Comparison of ENCODE assay signal across 11 cellular contexts in the genomic region with DNA sequence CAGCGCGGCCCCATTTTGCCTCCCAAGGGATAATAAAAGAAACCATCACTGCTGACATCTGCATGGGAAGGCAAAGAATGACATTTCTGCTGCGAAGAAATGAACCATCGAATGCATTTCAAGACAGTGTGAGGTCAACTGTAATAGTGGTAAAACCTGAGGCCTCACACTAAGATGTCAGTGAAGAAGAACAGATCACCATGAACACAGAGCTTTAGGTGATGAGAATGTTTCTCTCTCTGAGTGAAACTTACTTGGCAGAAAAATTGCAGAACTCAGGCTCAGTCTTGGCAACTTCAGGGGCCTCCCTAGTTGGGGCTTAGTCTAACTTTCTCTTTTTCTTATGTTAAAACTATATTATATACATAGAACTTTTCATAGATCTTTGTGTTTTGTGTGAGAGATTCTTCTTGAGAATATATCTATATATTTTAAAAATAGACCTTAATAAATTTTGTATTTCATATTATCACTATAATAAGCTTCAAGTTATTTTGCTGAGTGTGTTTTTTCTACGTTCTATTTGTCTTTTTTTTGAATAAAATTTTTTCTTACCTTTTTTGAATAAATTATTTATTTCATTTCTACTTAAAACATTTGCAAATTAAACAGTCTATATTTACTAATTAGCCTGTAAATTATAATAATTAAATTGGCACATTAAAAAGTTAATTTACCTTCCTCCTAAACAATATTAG.
"Had no signal": no experiment of that assay in that cellular context is flagged by ENCODE, and none has a peak within 500 bp of the region (broad histone marks: within the 10 kb centered on the region; RNA-seq: fewer than 3 reads in every experiment).

No MANE protein-coding gene starts in this region.

- H3K4me3 Mint-ChIP-seq: activated naive CD8-positive, alpha-beta T cell treated with anti-CD3 and anti-CD28 coated beads, Interleukin-2, amount 10 ng/mL, durations not matched to agents 7 days and 5 days; activated T-cell treated with anti-CD3 and anti-CD28 coated beads, Interleukin-2, amount 50 U/mL, for 72 hours; mesothelial cell of epicardium; T-helper 2 cell treated with Interferon-gamma antibody and Interleukin-4, amounts not matched to agents 5 μg/mL and 100 μg/mL, for 36 hours had no signal

- H3K27ac ChIP-seq: skin epidermis, tibial artery had no signal

- H3K4me3 ChIP-seq: skin epidermis, tibial artery had no signal

- H3K27me3 ChIP-seq: tibial artery had no signal

- ATAC-seq: activated T-cell treated with anti-CD3 and anti-CD28 coated beads, Interleukin-2, amount 50 U/mL, for 72 hours had no signal

- H3K27ac Mint-ChIP-seq: activated naive CD8-positive, alpha-beta T cell treated with anti-CD3 and anti-CD28 coated beads, Interleukin-2, amount 10 ng/mL, durations not matched to agents 7 days and 5 days; activated T-cell treated with anti-CD3 and anti-CD28 coated beads, Interleukin-2, amount 50 U/mL, for 72 hours; mesothelial cell of epicardium; T-helper 2 cell treated with Interferon-gamma antibody and Interleukin-4, amounts not matched to agents 5 μg/mL and 100 μg/mL, for 36 hours had no signal

- H3K36me3 ChIP-seq: tibial artery had no signal

- DNase-seq: activated CD4-positive, alpha-beta T cell treated with anti-CD3 and anti-CD28 coated beads for 1 hour; activated CD4-positive, alpha-beta T cell treated with anti-CD3 and anti-CD28 coated beads, Interleukin-2, amount 50 U/mL, for 48 hours; activated naive CD8-positive, alpha-beta T cell treated with anti-CD3 and anti-CD28 coated beads, Interleukin-2, amount 10 ng/mL, durations not matched to agents 7 days and 5 days; activated T-cell treated with anti-CD3 and anti-CD28 coated beads, Interleukin-2, amount 50 U/mL, for 72 hours; kidney glomerular epithelial cell; retina; tibial artery had no signal

- H3K27me3 Mint-ChIP-seq: activated naive CD8-positive, alpha-beta T cell treated with anti-CD3 and anti-CD28 coated beads, Interleukin-2, amount 10 ng/mL, durations not matched to agents 7 days and 5 days had no signal

- FAIRE-seq: astrocyte had no signal

- H3K9me3 ChIP-seq: tibial artery had no signal
